Comparison of ENCODE assay signal across 34 cellular contexts in the genomic region with DNA sequence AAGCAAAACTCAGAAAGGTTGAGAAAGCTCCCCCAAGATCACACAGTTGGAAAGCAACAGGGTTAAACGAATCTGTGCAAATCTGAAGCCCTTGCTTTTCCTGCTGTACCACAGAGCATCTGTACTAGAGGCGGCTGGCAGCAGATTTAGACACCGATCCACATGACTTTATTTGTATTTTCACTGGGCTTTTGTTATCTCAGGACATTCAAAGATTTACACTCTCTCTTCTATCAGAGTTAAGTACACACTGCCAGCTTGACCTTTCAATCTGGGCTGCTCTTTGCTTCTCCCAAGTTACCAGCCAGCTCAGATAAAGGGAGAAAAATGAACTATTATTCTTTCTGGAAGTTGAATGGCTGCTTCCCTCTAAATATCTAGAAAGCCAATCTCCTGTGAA.
"Had no signal": no experiment of that assay in that cellular context is flagged by ENCODE, and none has a peak within 500 bp of the region (broad histone marks: within the 10 kb centered on the region; RNA-seq: fewer than 3 reads in every experiment).

No MANE protein-coding gene starts in this region.

- DNase-seq: Kasumi-1, KG1, MG63, NCI-H1048, NCI-H1092 treated with DMSO at 0.1 percent for 48 hours, NCI-H1105 treated with DMSO at 0.1 percent for 48 hours, NCI-H1417, NCI-H1436, NCI-H146, NCI-H1694, NCI-H187, NCI-H1930, NCI-H2029 treated with DMSO at 0.1 percent for 48 hours, NCI-H2081 treated with DMSO at 0.1 percent for 48 hours, NCI-H2107, NCI-H2171, NCI-H226, NCI-H446 treated with DMSO at 0.1 percent for 48 hours, NCI-H510A, NCI-H524, NCI-H526, NCI-H69, NCI-H748 treated with DMSO at 0.1 percent for 48 hours, NCI-H82, PC-9, SHP77, SIG-M5, SJCRH30 had no signal

- H3K4me3 ChIP-seq: MG63, PC-9, SJCRH30, SK-N-MC had no signal

- H3K4me2 ChIP-seq: PC-9 had no signal

- H3K9me3 ChIP-seq: MG63, SJCRH30 had no signal

- H3K27ac ChIP-seq: PC-9, RWPE1, SJCRH30, SK-N-MC had no signal

- H3K4me1 ChIP-seq: SJCRH30 had no signal

- H3K27me3 ChIP-seq: SJCRH30 had no signal

- FAIRE-seq: RCC 7860 had no signal

- H2AFZ ChIP-seq: PC-9 had no signal

- H3K36me3 ChIP-seq: MG63, SJCRH30 had no signal

- ATAC-seq: Panc1, Right ventricle myocardium inferior, SK-N-SH treated with all-trans-retinoic acid at 6 μM for 48 hours had no signal
